22 cellular contexts compared by ENCODE assay signal in the genomic region with DNA sequence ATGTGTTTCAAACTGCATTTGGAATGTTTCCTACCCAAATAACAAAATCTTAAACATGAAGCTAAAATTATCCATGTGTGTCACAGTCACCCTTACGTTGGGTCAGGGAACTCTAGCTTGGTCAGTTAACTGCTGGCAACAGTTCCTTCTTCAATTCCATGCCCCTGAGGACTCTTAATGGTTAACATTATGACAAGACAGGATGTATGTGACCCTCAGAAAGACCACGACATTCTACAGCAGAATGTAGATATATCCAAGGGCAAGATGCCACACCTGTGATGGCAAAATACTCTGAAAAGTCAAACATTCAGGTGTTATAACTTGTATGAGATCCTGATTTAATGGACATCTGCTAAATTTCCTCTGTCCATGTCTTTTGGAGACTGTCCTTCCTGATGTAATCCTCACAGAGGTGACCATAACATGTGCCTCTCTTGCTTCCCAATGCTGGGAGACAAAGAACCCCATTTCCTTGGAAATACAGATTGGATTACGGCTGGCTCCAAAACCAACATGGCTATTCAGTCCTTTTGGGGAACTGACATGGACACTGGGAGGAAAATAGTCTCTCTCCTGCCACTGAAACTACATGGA. TPM values are rescaled to one million over a fixed set of nuclear protein-coding genes. Genes with fewer than 3 reads are reported as not detected.
DNase-seq lines count a peak whose midpoint lies in the region; ATAC-seq, FAIRE-seq and TF ChIP-seq lines count a peak whose summit lies in the region.
"Had no signal": no experiment of that assay in that cellular context is flagged by ENCODE, and none has a peak within 500 bp of the region (broad histone marks: within the 10 kb centered on the region; RNA-seq: fewer than 3 reads in every experiment).

No MANE protein-coding gene starts in this region.

- no peak overlapping the region for H3K4me3 Mint-ChIP-seq in activated CD4-positive, alpha-beta T cell treated with anti-CD3 and anti-CD28 coated beads for 36 hours
- H3K4me3 Mint-ChIP-seq in GM23338 (no peak overlapping the region), T-helper 17 cell (no peak overlapping the region)
- H3K4me3 Mint-ChIP-seq: B cell; CD4-positive, CD25-positive, alpha-beta regulatory T cell; CD8-positive, alpha-beta T cell; H9 had no signal

- H3K9ac ChIP-seq in keratinocyte (ENCODE audit: control insufficient read depth, extremely low read depth, insufficient read depth, low read length): no peak overlapping the region
- H3K9ac ChIP-seq: BLaER1 had no signal

- H3K27me3 ChIP-seq in GM23338 (ENCODE audit: insufficient read depth): no peaks in the 10 kb centered on the region
- H3K27me3 ChIP-seq in keratinocyte (ENCODE audit: control insufficient read depth, extremely low read depth, insufficient read depth, low read length): no peaks in the 10 kb centered on the region
- H3K27me3 ChIP-seq in thyroid gland: no peaks in the 10 kb centered on the region
- H3K27me3 ChIP-seq: BLaER1 had no signal

- FAIRE-seq in keratinocyte (lab: Jason Lieb, UNC): peak; percentile 59
- FAIRE-seq: A204.1, G401.6, H1 had no signal

- H3K36me3 ChIP-seq in GM23338 (ENCODE audit: insufficient read depth) (peaks cover 24% of the 10 kb centered on the region; the same call in 1 of the 2 replicates), keratinocyte (ENCODE audit: control insufficient read depth in 2 of 2, extremely low read depth in 1 of 2, insufficient read depth in 2 of 2, low read length in 2 of 2) (peaks cover 2 to 16% of the 10 kb centered on the region in 2 experiments), thyroid gland (peaks cover 30 to 32% of the 10 kb centered on the region in 2 donors)

- no peak for TF ChIP-seq POLR2A in thyroid gland (IDR thresholded peaks at IDR 0.05)

- WGBS in thyroid gland, 2 donors: 78 to 79% methylated on average over 3 of the region's 3 CpGs

- no peaks in the 10 kb centered on the region for H3K27me3 Mint-ChIP-seq in activated CD4-positive, alpha-beta T cell treated with anti-CD3 and anti-CD28 coated beads for 36 hours
- H3K27me3 Mint-ChIP-seq in GM23338 (ENCODE audit: insufficient read depth, low read depth, poor library complexity) (peaks cover 4% of the 10 kb centered on the region), T-helper 17 cell (no peaks in the 10 kb centered on the region)
- H3K27me3 Mint-ChIP-seq: B cell had no signal

- no peaks in the 10 kb centered on the region for H3K79me2 ChIP-seq in GM23338 (replicated peaks; ENCODE audit: insufficient read depth)
- no peaks in the 10 kb centered on the region for H3K79me2 ChIP-seq in keratinocyte (ENCODE audit: control insufficient read depth, insufficient read depth, low read length)

- CTCF ChIA-PET in activated CD4-positive, alpha-beta T cell treated with anti-CD3 and anti-CD28 coated beads for 36 hours (lab: Charles Lee): interaction anchor here (1.4 kb wide), 1 partner anchor 13 kb away, joined by 4 read pairs; no protein-coding TSS in a partner anchor

- peaks cover 5% of the 10 kb centered on the region for H3K4me1 ChIP-seq in GM23338 (ENCODE audit: insufficient read depth)
- H3K4me1 ChIP-seq in keratinocyte (ENCODE audit: control insufficient read depth, extremely low read depth, insufficient read depth, low read length): no peaks in the 10 kb centered on the region
- H3K4me1 ChIP-seq in thyroid gland: no peaks in the 10 kb centered on the region
- H3K4me1 ChIP-seq: BLaER1 had no signal

- peak; percentile 9 for ATAC-seq in activated CD4-positive, alpha-beta T cell treated with anti-CD3 and anti-CD28 coated beads for 36 hours
- peak; percentile 20; the same call in 1 of the 3 replicates for ATAC-seq in GM23338
- peak; percentile 24 for ATAC-seq in T-helper 17 cell
- ATAC-seq in HG02870 (IDR thresholded peaks at IDR 0.05; ENCODE audit: unreplicated experiment): no peak
- ATAC-seq: CD8-positive, alpha-beta T cell; HCT116 had no signal

- no peaks in the 10 kb centered on the region for H3K9me3 Mint-ChIP-seq in activated CD4-positive, alpha-beta T cell treated with anti-CD3 and anti-CD28 coated beads for 36 hours (ENCODE audit: low read depth)
- H3K9me3 Mint-ChIP-seq in GM23338: no peaks in the 10 kb centered on the region
- H3K9me3 Mint-ChIP-seq: CD4-positive, CD25-positive, alpha-beta regulatory T cell; CD8-positive, alpha-beta T cell; H9 had no signal

- peaks cover 3% of the 10 kb centered on the region for H3K9me1 ChIP-seq in keratinocyte (ENCODE audit: control insufficient read depth, extremely low read depth, insufficient read depth, low read length)

- peaks cover 28% of the 10 kb centered on the region for H3K36me3 Mint-ChIP-seq in activated CD4-positive, alpha-beta T cell treated with anti-CD3 and anti-CD28 coated beads for 36 hours (ENCODE audit: low read depth)
- peaks cover 34% of the 10 kb centered on the region for H3K36me3 Mint-ChIP-seq in GM23338 (ENCODE audit: low read depth)
- peaks cover 6% of the 10 kb centered on the region for H3K36me3 Mint-ChIP-seq in T-helper 17 cell (ENCODE audit: low read depth)

- H4K20me1 ChIP-seq in GM23338 (replicated peaks; ENCODE audit: insufficient read depth): no peaks in the 10 kb centered on the region; the same call in 1 of the 2 replicates
- no peaks in the 10 kb centered on the region for H4K20me1 ChIP-seq in keratinocyte (ENCODE audit: control insufficient read depth, extremely low read depth, insufficient read depth, low read length)
- H4K20me1 ChIP-seq: BLaER1 had no signal

- dilution Hi-C loops in keratinocyte (cut with MboI; ENCODE audit: extremely low pct_ligation_motif_present, low sequenced_read_pairs): no loop called here

- H3K4me2 ChIP-seq in GM23338 (no peak overlapping the region), keratinocyte (ENCODE audit: control insufficient read depth, extremely low read depth, insufficient read depth, low read depth, low read length) (no peak overlapping the region)
- H3K4me2 ChIP-seq: BLaER1 had no signal

- no peak for TF ChIP-seq CTCF in GM23338 (conservative IDR thresholded peaks at IDR 0.05; ENCODE audit: low read depth in 2 of 2)
- no peak for TF ChIP-seq CTCF in keratinocyte (optimal IDR thresholded peaks at IDR 0.05 in 1 of 3, IDR thresholded peaks at IDR 0.05 in 1 of 3, conservative IDR thresholded peaks at IDR 0.05 in 1 of 3; ENCODE audit: extremely low read depth in 1 of 3, insufficient read depth in 2 of 3, low read length in 3 of 3)
- TF ChIP-seq CTCF in thyroid gland (IDR thresholded peaks at IDR 0.05): no peak

- H3K9me3 ChIP-seq in T-helper 17 cell (ENCODE audit: control insufficient read depth, low read length, poor library complexity, severe bottlenecking) (no peaks in the 10 kb centered on the region), keratinocyte (ENCODE audit: control insufficient read depth, low read depth, low read length) (no peaks in the 10 kb centered on the region), thyroid gland (no peaks in the 10 kb centered on the region)
- H3K9me3 ChIP-seq: BLaER1, Caco-2 had no signal

- H3K4me3 ChIP-seq in GM23338 (no peak overlapping the region), keratinocyte (ENCODE audit: control insufficient read depth in 2 of 3, extremely low read depth in 1 of 3, insufficient read depth in 2 of 3, low read depth in 1 of 3, low read length in 3 of 3) (no peak overlapping the region), thyroid gland (replicated peaks in 1 of 3) (no peak overlapping the region)
- H3K4me3 ChIP-seq: BLaER1 had no signal

- POLR2A ChIA-PET in activated CD4-positive, alpha-beta T cell treated with anti-CD3 and anti-CD28 coated beads for 36 hours (lab: Charles Lee): no interaction called here

- no peak overlapping the region for H3K27ac Mint-ChIP-seq in activated CD4-positive, alpha-beta T cell treated with anti-CD3 and anti-CD28 coated beads for 36 hours
- no peak overlapping the region for H3K27ac Mint-ChIP-seq in GM23338
- no peak overlapping the region for H3K27ac Mint-ChIP-seq in T-helper 17 cell
- H3K27ac Mint-ChIP-seq: B cell; CD8-positive, alpha-beta T cell; H9 had no signal

- no peaks in the 10 kb centered on the region for H3K9me2 ChIP-seq in GM23338 (ENCODE audit: insufficient read depth)

- peaks cover 4% of the 10 kb centered on the region; the same call in 1 of the 2 replicates for H3F3A ChIP-seq in GM23338 (replicated peaks; ENCODE audit: low read depth)

- H3K27ac ChIP-seq in GM23338 (ENCODE audit: low read depth) (peak overlapping the region; percentile 29; the same call in 1 of the 2 replicates), keratinocyte (ENCODE audit: control insufficient read depth, insufficient read depth, low read length) (no peak overlapping the region), thyroid gland (no peak overlapping the region)
- H3K27ac ChIP-seq: 22Rv1, BLaER1, C4-2B had no signal

- no peak overlapping the region for H2AFZ ChIP-seq in GM23338
- no peak overlapping the region for H2AFZ ChIP-seq in keratinocyte (ENCODE audit: control insufficient read depth, low read length)

- intact Hi-C loops in activated CD4-positive, alpha-beta T cell treated with anti-CD3 and anti-CD28 coated beads for 36 hours (cut with DNase I, micrococcal nuclease): no loop called here
- intact Hi-C loops in thyroid gland (cut with DNase I): no loop called here

- DNase-seq in activated CD4-positive, alpha-beta T cell treated with anti-CD3 and anti-CD28 coated beads for 36 hours: no peak
- no peak for DNase-seq in activated CD4-positive, alpha-beta T cell treated with anti-CD3 and anti-CD28 coated beads for 48 hours
- DNase-seq in GM23338 (ENCODE audit: low spot score) (no peak), T-helper 17 cell (no peak), keratinocyte (ENCODE audit: low read depth, low spot score) (no peak), foreskin melanocyte (no peak), thyroid gland (no peak)
- DNase-seq: Caco-2; CD4-positive, CD25-positive, alpha-beta regulatory T cell; CD8-positive, alpha-beta T cell; DMS153; DND-41; H9 had no signal

- H3K4me1 Mint-ChIP-seq in activated CD4-positive, alpha-beta T cell treated with anti-CD3 and anti-CD28 coated beads for 36 hours: no peaks in the 10 kb centered on the region
- H3K4me1 Mint-ChIP-seq in GM23338 (peaks cover 6% of the 10 kb centered on the region; the same call in 2 of the 3 replicates), T-helper 17 cell (peaks cover 9% of the 10 kb centered on the region)
- H3K4me1 Mint-ChIP-seq: B cell had no signal

RNA-seq across cellular contexts. Expression of a gene that starts 39.1 kb away (rescaled TPM):
- 10 to 100 TPM; 78.5 to 83.0 TPM for total RNA-seq in activated CD4-positive, alpha-beta T cell treated with anti-CD3 and anti-CD28 coated beads for 36 hours
- total RNA-seq in GM23338 (2014; rRNA removed; shearing (Covaris generic)): 67.6 and 72.3 TPM in 2 replicates
- polyA plus RNA-seq in GM23338 (2016; fragmentation: Nextera tagmentation; extraction: Ambion mirVana) (135 and 144 TPM in 2 replicates), keratinocyte (39.1 to 74.2 TPM (median 43.8 TPM) in 3 replicates)
- total RNA-seq in T-helper 17 cell (100 to 1,000 TPM; 231 to 258 TPM), thyroid gland (10 to 100 TPM; 72.1 to 96.0 (median 83.2) TPM)
- polyA plus RNA-seq in keratinocyte (2011; ENCODE audit: low read depth): 180 TPM
- 30.8 and 45.4 TPM in 2 replicates for polyA plus RNA-seq in keratinocyte (2011; cell fraction: cytosol; rRNA removed)
- polyA plus RNA-seq in keratinocyte (2011; cell fraction: nucleus; rRNA removed): 103 and 139 TPM in 2 replicates
- 49.7 and 83.7 TPM in 2 replicates for polyA plus RNA-seq in keratinocyte (2012; ENCODE audit: low replicate concordance)
- 23.9 to 59.1 TPM (median 29.9 TPM) in 3 replicates for polyA minus RNA-seq in keratinocyte
- polyA minus RNA-seq in keratinocyte (2011; cell fraction: cytosol; rRNA and poly(A)+ RNA removed): 16.5 TPM
- 50.0 and 81.9 TPM in 2 replicates for polyA minus RNA-seq in keratinocyte (2011; cell fraction: nucleus; rRNA and poly(A)+ RNA removed)
